1 cellular context compared by ENCODE assay signal in genomic region chr7:150756858-150757257, GRCh38.
TF ChIP-seq lines count a peak whose summit lies in the region.

No MANE protein-coding gene starts in this region.

TF ChIP-seq in GM12878, 131 proteins besides CTCF, POLR2A, EP300 and RAD21:
- TF ChIP-seq NFXL1 (IDR thresholded peaks at IDR 0.05; ENCODE audit: borderline replicate concordance): no peak
- peak; percentile 86 for TF ChIP-seq SMC3 (IDR thresholded peaks at IDR 0.05; ENCODE audit: borderline replicate concordance, low read length)
- TF ChIP-seq RUNX3 (IDR thresholded peaks at IDR 0.05; ENCODE audit: low read length): peak; percentile 60
